8 cellular contexts compared by ENCODE assay signal in the genomic region with DNA sequence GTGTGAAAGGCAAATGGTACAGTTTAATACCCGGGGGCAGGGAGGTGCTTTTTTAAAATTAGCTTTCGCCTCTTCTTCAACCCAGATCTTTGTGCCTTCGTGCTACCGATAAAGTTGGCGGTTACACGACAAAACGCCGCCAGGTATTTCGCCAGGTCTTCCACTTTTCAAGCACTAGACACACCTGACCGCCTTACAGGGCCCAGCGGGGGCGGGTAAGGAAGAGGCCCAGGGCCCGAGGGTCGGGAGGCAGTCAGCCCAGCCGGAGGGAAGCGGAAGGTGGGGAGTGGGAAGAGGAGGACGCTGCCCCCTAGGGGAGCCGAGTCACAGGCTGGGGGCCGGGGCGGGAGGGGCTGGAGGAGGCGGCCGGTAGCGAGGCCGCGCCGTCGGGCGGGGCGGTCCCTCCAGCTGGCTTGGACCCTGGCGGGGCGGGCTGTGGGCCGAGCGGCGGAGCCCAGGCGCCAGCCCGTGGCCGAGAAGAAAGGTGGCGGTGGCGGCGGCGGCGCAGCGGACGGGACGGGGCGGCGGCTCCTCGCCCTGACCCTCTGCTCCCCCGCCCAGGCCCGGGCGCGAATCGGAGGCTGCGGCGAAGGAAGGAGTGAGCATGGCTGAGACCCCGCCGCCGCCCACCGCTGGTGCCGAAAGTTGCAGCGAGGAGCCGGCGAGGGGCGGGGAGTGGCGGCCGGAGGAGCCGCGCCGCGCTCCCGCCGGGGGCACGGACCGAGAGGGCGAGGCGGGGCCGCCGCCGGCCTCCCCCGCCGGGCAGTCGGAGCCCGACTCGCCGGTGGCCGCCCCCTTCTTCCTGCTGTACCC.
DNase-seq lines count a peak whose midpoint lies in the region; ATAC-seq and TF ChIP-seq lines count a peak whose summit lies in the region.

No MANE protein-coding gene starts in this region.

- ATAC-seq in HG02642 (IDR thresholded peaks at IDR 0.05; ENCODE audit: poor library complexity, unreplicated experiment) = peak; percentile 72

- H3K4me3 ChIP-seq in astrocyte of the spinal cord (ENCODE audit: low read depth, low read length) (peak overlapping the region; percentile 64), retinal pigment epithelial cell (ENCODE audit: low read length) (peak overlapping the region; percentile 76)

- TF ChIP-seq CTCF in GM13976 (IDR thresholded peaks at IDR 0.05; ENCODE audit: borderline replicate concordance, control extremely low read depth, extremely low read depth, insufficient read depth, missing control alignments) = peak; percentile 34
- TF ChIP-seq CTCF in astrocyte of the spinal cord (IDR thresholded peaks at IDR 0.05; ENCODE audit: low read depth, low read length) = peak; percentile 43
- TF ChIP-seq CTCF in retinal pigment epithelial cell (conservative IDR thresholded peaks at IDR 0.05; ENCODE audit: low read depth, low read length) = peak; percentile 38

- DNase-seq in GM13976 (ENCODE audit: low spot score) = peak; percentile 85
- DNase-seq in NCI-H1105 treated with DMSO at 0.1 percent for 48 hours (lab: John Stamatoyannopoulos, UW) = peak; percentile 56
- DNase-seq in T-helper 9 cell = peak; percentile 63
- DNase-seq in astrocyte of the spinal cord (ENCODE audit: low read depth, low spot score) = peak; percentile 83
- DNase-seq in hippocampal formation (lab: John Stamatoyannopoulos, UW) = peak; percentile 52 to 72
- DNase-seq in retinal pigment epithelial cell (ENCODE audit: low read depth) = no peak
- no peak for DNase-seq in NCI-H2107 treated with DMSO at 0.1 percent for 48 hours (lab: John Stamatoyannopoulos, UW; ENCODE audit: unreplicated experiment)

- in situ Hi-C loops in GM13976 (cut with MboI; ENCODE audit: low sequenced_read_pairs, unreplicated experiment) (no loop called here), astrocyte of the spinal cord (cut with HindIII; ENCODE audit: low sequenced_read_pairs) (no loop called here)

Comparison
In these comparisons a context has a peak if more than half of its experiments do, and no peak if none do; other contexts are left out.
1. DNase-seq: peak in GM13976 (single experiment), NCI-H1105 treated with DMSO at 0.1 percent for 48 hours (single experiment), T-helper 9 cell (single experiment), astrocyte of the spinal cord (single experiment) and hippocampal formation (2 of 2); none in retinal pigment epithelial cell (single experiment) and NCI-H2107 treated with DMSO at 0.1 percent for 48 hours (single experiment).
2. Peak in every context shown above with its lines, with median percentiles within 50 percentile points of each other: CTCF ChIP-seq.